In the genomic region with DNA sequence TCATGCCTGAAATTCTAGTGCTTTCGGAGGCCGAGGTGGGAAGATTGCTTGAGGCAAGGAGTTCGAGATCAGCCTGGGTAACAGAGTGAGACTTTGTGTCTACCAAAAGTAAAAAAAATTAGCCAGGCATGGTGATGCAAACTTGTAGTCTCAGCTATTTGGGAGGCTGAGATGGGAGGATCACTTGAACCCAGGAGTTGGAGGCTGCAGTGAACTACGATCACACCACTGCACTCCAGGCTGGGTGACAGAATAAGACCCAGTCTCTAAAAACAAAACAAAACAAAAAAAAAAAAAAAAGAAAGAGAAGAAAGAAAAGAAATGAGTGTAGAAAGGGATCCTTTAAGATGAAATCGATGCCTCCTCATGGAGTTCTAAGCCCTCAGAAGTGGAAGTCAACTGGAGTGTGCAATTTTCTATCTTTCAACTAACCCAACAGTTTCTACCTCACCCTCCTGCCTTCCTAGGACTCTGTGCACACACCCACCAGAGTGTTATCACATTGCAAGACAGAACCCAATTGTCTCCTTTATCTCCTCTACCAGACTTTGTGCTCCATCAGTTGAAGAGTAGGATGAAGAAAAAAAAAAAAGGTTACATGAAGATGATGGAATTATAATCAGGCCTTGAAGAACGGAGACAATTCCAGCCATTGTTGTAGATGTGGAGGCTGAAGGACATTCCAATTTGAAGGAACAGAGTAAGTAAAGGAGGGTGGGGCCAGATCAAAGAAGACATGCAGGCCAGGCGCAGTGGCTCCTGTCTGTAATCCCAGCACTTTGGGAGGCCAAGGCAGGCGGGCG, we compare ENCODE assay signal across 33 cellular contexts. TPM values are rescaled to one million over a fixed set of nuclear protein-coding genes. Genes with fewer than 3 reads are reported as not detected.
"Had no signal": no experiment of that assay in that cellular context is flagged by ENCODE, and none has a peak within 500 bp of the region (broad histone marks: within the 10 kb centered on the region; RNA-seq: fewer than 3 reads in every experiment).

No MANE protein-coding gene starts in this region.

- H3K9me3 Mint-ChIP-seq: activated naive CD4-positive, alpha-beta T cell treated with anti-CD3 and anti-CD28 coated beads for 36 hours; activated naive CD8-positive, alpha-beta T cell treated with anti-CD3 and anti-CD28 coated beads for 36 hours; nephron progenitor cell; stimulated activated naive CD8-positive, alpha-beta T cell treated with anti-CD3 and anti-CD28 coated beads, Interleukin-15, Interleukin-2, amounts not matched to agents 100 ng/mL and 50 ng/mL, for 24 hours; type B pancreatic cell had no signal

- H3K4me2 ChIP-seq: hepatocyte had no signal

- H3K4me1 ChIP-seq: left ventricle myocardium inferior, uterus had no signal

- H3K27ac ChIP-seq: adrenal gland, hepatocyte, left ventricle myocardium inferior, neutrophil, ovary, uterus, VCaP had no signal

- H3K79me2 ChIP-seq: hepatocyte had no signal

- H3K9me3 ChIP-seq: adrenal gland, body of pancreas, esophagus squamous epithelium, left ventricle myocardium inferior, neutrophil, ovary, uterus had no signal

- H3K36me3 ChIP-seq: adrenal gland, esophagus squamous epithelium, left ventricle myocardium inferior, neutrophil, ovary, uterus had no signal

- H3K4me3 Mint-ChIP-seq: activated naive CD4-positive, alpha-beta T cell treated with anti-CD3 and anti-CD28 coated beads for 36 hours; activated naive CD8-positive, alpha-beta T cell treated with anti-CD3 and anti-CD28 coated beads for 36 hours; nephron progenitor cell; stimulated activated naive CD8-positive, alpha-beta T cell treated with anti-CD3 and anti-CD28 coated beads, Interleukin-15, Interleukin-2, amounts not matched to agents 100 ng/mL and 50 ng/mL, for 24 hours; type B pancreatic cell had no signal

- DNase-seq: activated CD4-positive, alpha-beta T cell treated with anti-CD3 and anti-CD28 coated beads for 48 hours; activated CD4-positive, alpha-beta T cell treated with anti-CD3 and anti-CD28 coated beads, Interleukin-2, amount 50 U/mL, for 48 hours; activated CD8-positive, alpha-beta memory T cell treated with anti-CD3 and anti-CD28 coated beads for 24 hours; activated effector memory CD4-positive, alpha-beta T cell treated with anti-CD3 and anti-CD28 coated beads, Interleukin-2, amount 50 U/mL, for 16 hours; activated naive CD4-positive, alpha-beta T cell treated with anti-CD3 and anti-CD28 coated beads for 36 hours; activated naive CD8-positive, alpha-beta T cell treated with anti-CD3 and anti-CD28 coated beads for 36 hours; adrenal gland; aorta; body of pancreas; dermis blood vessel endothelial cell; effector CD4-positive, alpha-beta T cell; esophagus squamous epithelium; islet precursor cell; left ventricle myocardium inferior; mesendoderm; nephron progenitor cell; ovary; stimulated activated CD4-positive, alpha-beta T cell treated with anti-CD3 and anti-CD28 coated beads, Interleukin-12 subunit alpha, Interleukin-12 subunit beta, amount 100 ng/mL, for 4 hours; stimulated activated CD4-positive, alpha-beta T cell treated with anti-CD3 and anti-CD28 coated beads, Interleukin-4, amount 100 ng/mL, for 1 hour; T-helper 2 cell; uterus had no signal

- ATAC-seq: activated CD4-positive, CD25-positive, alpha-beta regulatory T cell treated with anti-CD3 and anti-CD28 coated beads, Interleukin-2, amount 50 U/mL, for 24 hours; body of pancreas; sciatic nerve had no signal

- H3K27me3 ChIP-seq: adrenal gland, body of pancreas, esophagus squamous epithelium, hepatocyte, ovary, uterus had no signal

- H3K27me3 Mint-ChIP-seq: activated naive CD8-positive, alpha-beta T cell treated with anti-CD3 and anti-CD28 coated beads for 36 hours; stimulated activated naive CD8-positive, alpha-beta T cell treated with anti-CD3 and anti-CD28 coated beads, Interleukin-15, Interleukin-2, amounts not matched to agents 100 ng/mL and 50 ng/mL, for 24 hours; type B pancreatic cell had no signal

- H3K27ac Mint-ChIP-seq: activated naive CD4-positive, alpha-beta T cell treated with anti-CD3 and anti-CD28 coated beads for 36 hours; activated naive CD8-positive, alpha-beta T cell treated with anti-CD3 and anti-CD28 coated beads for 36 hours; nephron progenitor cell; progenitor cell of endocrine pancreas; stimulated activated naive CD8-positive, alpha-beta T cell treated with anti-CD3 and anti-CD28 coated beads, Interleukin-15, Interleukin-2, amounts not matched to agents 100 ng/mL and 50 ng/mL, for 24 hours; type B pancreatic cell had no signal

- H3K36me3 Mint-ChIP-seq: type B pancreatic cell had no signal

- H3K4me3 ChIP-seq: adrenal gland, body of pancreas, esophagus squamous epithelium, hepatocyte, left ventricle myocardium inferior, lung, ovary, skin epidermis, uterus had no signal

- H2AFZ ChIP-seq: hepatocyte had no signal

RNA-seq across cellular contexts. Expression of gene SPACDR, which starts 46.6 kb away (rescaled TPM):
- total RNA-seq: esophagus squamous epithelium, frontal cortex, renal cortical epithelial cell had no signal
- polyA plus RNA-seq: hepatocyte had no signal
